16 cellular contexts compared by ENCODE assay signal in genomic region chr7:30093351-30094019, GRCh38. TPM values are rescaled to one million over a fixed set of nuclear protein-coding genes. Genes with fewer than 3 reads are reported as not detected.
A peak's percentile ranks its signal among the peaks of the same experiment; 100 is the strongest.
DNase-seq lines count a peak whose midpoint lies in the region; ATAC-seq and TF ChIP-seq lines count a peak whose summit lies in the region.
"Had no signal": no experiment of that assay in that cellular context is flagged by ENCODE, and none has a peak within 500 bp of the region (broad histone marks: within the 10 kb centered on the region; RNA-seq: fewer than 3 reads in every experiment).

No MANE protein-coding gene starts in this region.

- TF ChIP-seq POLR2A in vagina (IDR thresholded peaks at IDR 0.05): no peak
- TF ChIP-seq POLR2A in spleen (IDR thresholded peaks at IDR 0.05): no peak

- no peak for TF ChIP-seq CTCF in vagina (IDR thresholded peaks at IDR 0.05)
- no peak for TF ChIP-seq CTCF in spleen (IDR thresholded peaks at IDR 0.05 in 8 of 11, conservative IDR thresholded peaks at IDR 0.05 in 3 of 11)

- H3K4me3 ChIP-seq in vagina (no peak overlapping the region), spleen (no peak overlapping the region)

- DNase-seq in LHCN-M2 (ENCODE audit: low read depth) (peak; percentile 40), fibroblast of gingiva (ENCODE audit: low read depth) (peak; percentile 40), iris pigment epithelial cell (ENCODE audit: low read depth) (peak; percentile 70), stromal cell of bone marrow (ENCODE audit: low read depth) (peak; percentile 18), vagina (ENCODE audit: extremely low spot score in 2 of 2) (no peak), spleen (no peak)
- DNase-seq: activated CD4-positive, alpha-beta memory T cell treated with anti-CD3 and anti-CD28 coated beads, Interleukin-2, amount 10 ng/mL, durations not matched to agents 7 days and 5 days; activated T-cell treated with anti-CD3 and anti-CD28 coated beads, Interleukin-2, amount 50 U/mL, for 4 hours; Calu3; central memory CD4-positive, alpha-beta T cell; effector memory CD8-positive, alpha-beta T cell; nephron progenitor cell; stimulated activated naive CD8-positive, alpha-beta T cell treated with anti-CD3 and anti-CD28 coated beads, Interleukin-15, amount 100 ng/mL, for 72 hours had no signal

- H3K4me1 ChIP-seq in vagina (no peaks in the 10 kb centered on the region), spleen (no peaks in the 10 kb centered on the region)

- intact Hi-C loops in vagina (cut with DNase I): no loop called here
- intact Hi-C loops in spleen (cut with DNase I; ENCODE audit: low total_unique reads): no loop called here

- H3K36me3 ChIP-seq in vagina (no peaks in the 10 kb centered on the region), spleen (no peaks in the 10 kb centered on the region)

- ATAC-seq in HG02840 (IDR thresholded peaks at IDR 0.05; ENCODE audit: low FRiP score, unreplicated experiment): no peak
- ATAC-seq: activated T-cell treated with anti-CD3 and anti-CD28 coated beads, Interleukin-2, amount 50 U/mL, for 4 hours; effector memory CD8-positive, alpha-beta T cell; stimulated activated naive CD8-positive, alpha-beta T cell treated with anti-CD3 and anti-CD28 coated beads, Interleukin-15, amount 100 ng/mL, for 72 hours had no signal

- WGBS in spleen, 5 donors: 79 to 92% (median 84%) methylated on average over 4 to 5 of the region's 5 CpGs

- H3K27ac ChIP-seq in vagina: no peak overlapping the region
- no peak overlapping the region for H3K27ac ChIP-seq in spleen
- H3K27ac ChIP-seq: RWPE1, VCaP had no signal

- H3K9me3 ChIP-seq in vagina: no peaks in the 10 kb centered on the region
- peaks cover 0 to 2% (median 0%) of the 10 kb centered on the region in 8 donors for H3K9me3 ChIP-seq in spleen

- no peaks in the 10 kb centered on the region for H3K27me3 ChIP-seq in vagina
- no peaks in the 10 kb centered on the region for H3K27me3 ChIP-seq in spleen (replicated peaks in 1 of 7)

RNA-seq across cellular contexts. Expression of gene MTURN, which starts 41.3 kb away (rescaled TPM):
- total RNA-seq in LHCN-M2 (2014; rRNA removed) (18.7 and 18.8 TPM in 2 replicates), vagina (44.2 TPM), spleen (10 to 100 TPM; 11.8 to 36.6 (median 17.0) TPM)
- polyA plus RNA-seq in LHCN-M2 (2012): 19.8 TPM
- polyA plus RNA-seq in spleen: 1 to 10 TPM; 6.3 to 7.4 (median 6.5) TPM

Comparison
In these comparisons a context has a peak if more than half of its experiments do, and no peak if none do; other contexts are left out.
1. DNase-seq: peak in LHCN-M2 (single experiment), fibroblast of gingiva (single experiment), iris pigment epithelial cell (single experiment) and stromal cell of bone marrow (single experiment); none in vagina (0 of 2) and spleen (single experiment).